8 cellular contexts compared by ENCODE assay signal in the genomic region with DNA sequence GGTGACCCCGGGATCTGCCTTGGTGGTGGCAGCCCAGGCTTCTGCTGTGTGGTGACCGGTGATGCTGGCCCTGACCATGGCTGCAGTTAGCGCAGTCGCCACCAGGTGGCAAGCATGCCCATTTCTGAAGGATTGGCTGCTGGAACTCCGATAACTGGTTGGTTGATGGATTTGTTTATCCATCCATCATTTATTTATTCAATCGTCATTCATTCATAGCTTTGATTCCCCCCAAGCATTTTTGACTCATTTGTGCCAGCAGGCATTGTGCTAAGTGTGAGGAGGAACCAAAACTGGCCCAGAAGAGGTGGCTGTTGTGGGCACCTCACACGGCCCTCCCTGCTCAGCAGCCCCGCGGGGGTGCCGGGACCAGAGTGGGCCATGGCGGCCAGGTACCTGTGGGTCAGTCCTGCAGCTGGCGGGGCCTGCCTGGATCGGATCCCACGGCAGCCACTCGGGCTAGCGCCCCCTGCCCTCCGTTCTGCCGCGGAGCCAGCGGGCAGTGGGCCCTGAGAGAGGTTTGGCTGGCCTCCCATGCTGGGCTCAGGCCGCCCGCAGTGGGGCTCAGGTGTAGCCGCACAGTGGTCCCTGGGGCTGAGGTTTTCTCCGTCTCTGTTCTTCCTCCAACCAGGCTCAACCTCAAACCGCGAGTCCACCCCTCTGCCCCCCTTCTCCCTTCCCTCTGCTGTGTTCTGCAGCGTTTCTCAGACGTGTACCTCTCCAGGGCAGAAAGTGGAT. TPM values are rescaled to one million over a fixed set of nuclear protein-coding genes. Genes with fewer than 3 reads are reported as not detected.
DNase-seq lines count a peak whose midpoint lies in the region; ATAC-seq and TF ChIP-seq lines count a peak whose summit lies in the region.

No MANE protein-coding gene starts in this region.

- no peaks in the 10 kb centered on the region for H3K79me2 ChIP-seq in HCT116 (ENCODE audit: insufficient read depth, low read length)

- H3K9me3 ChIP-seq in BLaER1 treated with 17β-estradiol and CSF1 and Interleukin-3, amounts not matched to agents 10 nM and 100 nM (replicated peaks in 1 of 11) = no peaks in the 10 kb centered on the region; a peak in 3 of 22 replicates
- H3K9me3 ChIP-seq in HCT116 (ENCODE audit: control insufficient read depth in 1 of 2, insufficient read depth in 1 of 2, low read depth in 1 of 2, low read length in 2 of 2) (peaks cover 0 to 16% of the 10 kb centered on the region in 2 experiments; a peak in 2 of 4 replicates), NT2/D1 (ENCODE audit: insufficient read depth, low read length) (peaks cover 15% of the 10 kb centered on the region)

- POLR2A ChIA-PET in HCT116 (lab: Charles Lee) = interaction anchor here (1.0 to 7.2 kb wide), 7 partner anchors 9 to 68 kb away, joined by 3 to 99 read pairs (median 4); a partner anchor contains a TSS

- DNase-seq in HCT116 (ENCODE audit: low read depth, low spot score) (peak; percentile 77), NT2/D1 (ENCODE audit: low read depth, low spot score) (peak; percentile 52), activated T-cell treated with anti-CD3 and anti-CD28 coated beads for 1 hour (ENCODE audit: low read depth) (peak; percentile 76), epithelial cell of proximal tubule (ENCODE audit: low read depth) (no peak), myocyte (ENCODE audit: low read depth) (peak; percentile 90)
- peak; percentile 92 for DNase-seq in stimulated activated CD8-positive, alpha-beta memory T cell treated with anti-CD3 and anti-CD28 coated beads, Interleukin-4, amount 100 ng/mL, for 48 hours

- peak; percentile 62 for ATAC-seq in HCT116
- no peak for ATAC-seq in HG02852 (IDR thresholded peaks at IDR 0.05; ENCODE audit: unreplicated experiment)

- peak overlapping the region in 7 of 11 experiments; percentile 39 to 66 (median 50); a peak in 13 of 22 replicates for H3K9ac ChIP-seq in BLaER1 treated with 17β-estradiol and CSF1 and Interleukin-3, amounts not matched to agents 10 nM and 100 nM
- peak overlapping the region; percentile 54 for H3K9ac ChIP-seq in HCT116 (ENCODE audit: low read length)
- H3K9ac ChIP-seq in NT2/D1 (ENCODE audit: insufficient read length, low read depth) = no peak overlapping the region

- no peaks in the 10 kb centered on the region for H3K9me2 ChIP-seq in HCT116 (ENCODE audit: insufficient read depth)

- intact Hi-C loops in HCT116 (cut with micrococcal nuclease) = loop anchor here (1.0 to 2.0 kb wide), 3 partner anchors 28 to 60 kb away; no protein-coding TSS in a partner anchor

- H3K4me1 ChIP-seq in BLaER1 treated with 17β-estradiol and CSF1 and Interleukin-3, amounts not matched to agents 10 nM and 100 nM = peaks cover 18 to 25% (median 23%) of the 10 kb centered on the region in 10 experiments
- H3K4me1 ChIP-seq in HCT116 (ENCODE audit: control insufficient read depth in 1 of 2, insufficient read depth in 2 of 2, low read length in 2 of 2) = peaks cover 28 to 44% of the 10 kb centered on the region in 2 experiments
- peaks cover 13% of the 10 kb centered on the region for H3K4me1 ChIP-seq in NT2/D1 (ENCODE audit: insufficient read depth, insufficient read length)

- TF ChIP-seq POLR2A in HCT116 (IDR thresholded peaks at IDR 0.05; ENCODE audit: borderline replicate concordance, extremely low read depth, insufficient read depth, insufficient read length) = no peak

- peak overlapping the region; percentile 20 for H2AFZ ChIP-seq in HCT116 (ENCODE audit: low read depth, low read length, poor library complexity, severe bottlenecking)

- no peaks in the 10 kb centered on the region for H3K36me3 ChIP-seq in BLaER1 treated with 17β-estradiol and CSF1 and Interleukin-3, amounts not matched to agents 10 nM and 100 nM
- no peaks in the 10 kb centered on the region for H3K36me3 ChIP-seq in HCT116 (ENCODE audit: control insufficient read depth in 1 of 2, insufficient read depth in 2 of 2, low read length in 2 of 2)
- no peaks in the 10 kb centered on the region for H3K36me3 ChIP-seq in NT2/D1 (ENCODE audit: insufficient read depth, insufficient read length, low read length)

- TSS peak; percentile 90 for BruUV-seq in HCT116 (replicated peaks; lab: Mats Ljungman, UMichigan)

- TF ChIP-seq RAD21 in HCT116 (IDR thresholded peaks at IDR 0.05; ENCODE audit: low read depth) = peak; percentile 97

- peaks cover 0 to 62% (median 51%) of the 10 kb centered on the region in 11 experiments; a peak in 20 of 22 replicates for H3K27me3 ChIP-seq in BLaER1 treated with 17β-estradiol and CSF1 and Interleukin-3, amounts not matched to agents 10 nM and 100 nM
- H3K27me3 ChIP-seq in HCT116 (ENCODE audit: insufficient read depth, low read length) (no peaks in the 10 kb centered on the region), NT2/D1 (ENCODE audit: insufficient read depth, insufficient read length) (no peaks in the 10 kb centered on the region)

- H3K27ac ChIP-seq in BLaER1 treated with 17β-estradiol and CSF1 and Interleukin-3, amounts not matched to agents 10 nM and 100 nM = peak overlapping the region in 5 of 11 experiments; percentile 30 to 71 (median 36); a peak in 10 of 22 replicates
- peak overlapping the region; percentile 93 for H3K27ac ChIP-seq in HCT116 (ENCODE audit: low read depth, low read length)

- H3K4me2 ChIP-seq in BLaER1 treated with 17β-estradiol and CSF1 and Interleukin-3, amounts not matched to agents 10 nM and 100 nM = peak overlapping the region; percentile 87 to 99 (median 94)
- H3K4me2 ChIP-seq in HCT116 (ENCODE audit: low read length) = peak overlapping the region; percentile 84

- H3K4me3 ChIP-seq in BLaER1 treated with 17β-estradiol and CSF1 and Interleukin-3, amounts not matched to agents 10 nM and 100 nM = peak overlapping the region in 9 of 10 experiments; percentile 39 to 68 (median 46); a peak in 17 of 20 replicates
- peak overlapping the region; percentile 52 to 55 for H3K4me3 ChIP-seq in HCT116 (replicated peaks in 1 of 2; ENCODE audit: low read depth in 1 of 2, low read length in 2 of 2)
- H3K4me3 ChIP-seq in NT2/D1 (ENCODE audit: insufficient read length, low read depth) = peak overlapping the region; percentile 5
- H3K4me3 ChIP-seq in epithelial cell of proximal tubule (ENCODE audit: low read depth, low read length) = peak overlapping the region; percentile 62

- CTCF ChIA-PET in HCT116 (lab: Charles Lee) = interaction anchor here (0.6 to 4.2 kb wide), 18 partner anchors 9 to 492 kb away, joined by 3 to 42 read pairs (median 6); a partner anchor contains a TSS

- peak; percentile 94 to 99 (median 98) for TF ChIP-seq CTCF in HCT116 (IDR thresholded peaks at IDR 0.05 in 2 of 3, conservative IDR thresholded peaks at IDR 0.05 in 1 of 3; ENCODE audit: borderline replicate concordance in 1 of 3, insufficient read depth in 1 of 3, low read depth in 2 of 3, low read length in 2 of 3)
- TF ChIP-seq CTCF in epithelial cell of proximal tubule (conservative IDR thresholded peaks at IDR 0.05; ENCODE audit: low read depth, low read length) = peak; percentile 84

- peaks cover 0 to 33% (median 10%) of the 10 kb centered on the region in 11 experiments; a peak in 8 of 22 replicates for H4K20me1 ChIP-seq in BLaER1 treated with 17β-estradiol and CSF1 and Interleukin-3, amounts not matched to agents 10 nM and 100 nM
- H4K20me1 ChIP-seq in HCT116 (ENCODE audit: insufficient read depth) = no peaks in the 10 kb centered on the region

- RAD21 ChIA-PET in HCT116 (lab: Charles Lee; ENCODE audit: low non-redundant PET in 1 of 2, low total read pairs in 2 of 2, uncharacterized antibody in 2 of 2, unreplicated experiment in 2 of 2) = interaction anchor here (1.0 to 3.3 kb wide), 8 partner anchors 29 to 66 kb away, joined by 3 to 15 read pairs (median 5); a partner anchor contains a TSS

TF ChIP-seq in HCT116, 20 proteins besides CTCF, POLR2A, EP300 and RAD21:
- TF ChIP-seq POLR2AphosphoS5 (IDR thresholded peaks at IDR 0.05; ENCODE audit: low read depth, low read length) (peak; percentile 36), YY1 (IDR thresholded peaks at IDR 0.05; ENCODE audit: extremely low read depth, insufficient replicate concordance, low read depth, low read length) (no peak), ZFX (IDR thresholded peaks at IDR 0.05) (peak; percentile 54; the same call in 1 of the 2 replicates)
TF ChIP-seq in HCT116: peak in this region for 2.

RNA-seq across cellular contexts. Expression of a gene that starts 28.8 kb away (rescaled TPM):
- 392 TPM for total RNA-seq in HCT116 (2021; ENCODE audit: unreplicated experiment)
- polyA plus RNA-seq in HCT116 (2012) = 522 and 560 TPM in 2 replicates
- 630 and 668 TPM in 2 replicates for total RNA-seq in epithelial cell of proximal tubule
- total RNA-seq in myocyte = 264 and 289 TPM in 2 replicates
- 485 TPM for polyA plus RNA-seq in myocyte (2012)

RNA-seq across cellular contexts. Expression of a gene that starts 32.0 kb away (rescaled TPM):
- total RNA-seq in HCT116 (2021; ENCODE audit: unreplicated experiment) (not detected), epithelial cell of proximal tubule (not detected in 2 replicates), myocyte (0.13 and 1.1 TPM in 2 replicates)
- polyA plus RNA-seq in HCT116 (2012) = 0.04 TPM in 1 of 2 replicates, not detected in the other
- polyA plus RNA-seq in myocyte (2012) = 0.05 TPM

RNA-seq across cellular contexts. Expression of a gene that starts 58.1 kb away (rescaled TPM):
- total RNA-seq in HCT116 (2021; ENCODE audit: unreplicated experiment) = 14.0 TPM
- polyA plus RNA-seq in HCT116 (2012) = 11.5 and 12.4 TPM in 2 replicates
- total RNA-seq in epithelial cell of proximal tubule = not detected in 2 replicates
- total RNA-seq in myocyte = not detected in 2 replicates
- 0.33 TPM for polyA plus RNA-seq in myocyte (2012)

Comparison
In these comparisons a context has a peak if more than half of its experiments do, and no peak if none do; other contexts are left out.
1. H3K4me3 ChIP-seq: peak in every context shown above with its lines; median percentile 62 in epithelial cell of proximal tubule; 54 in HCT116; 46 in BLaER1 treated with 17β-estradiol and CSF1 and Interleukin-3, amounts not matched to agents 10 nM and 100 nM; 5 in NT2/D1.
2. RNA of a gene that starts 58.1 kb away (total RNA-seq): 14.0 TPM in HCT116 (single experiment); not detected in myocyte and not detected in epithelial cell of proximal tubule; every median in the first group is over 10 times any median in the second.